Comparison of ENCODE assay signal across 2 cellular contexts in genomic region chr15:71004506-71004905, GRCh38.
A peak's percentile ranks its signal among the peaks of the same experiment; 100 is the strongest.
ATAC-seq and TF ChIP-seq lines count a peak whose summit lies in the region.
"Not testable (repeated sequence)": the region's sequence is repeated elsewhere in the genome, so short reads cannot be mapped to it uniquely, and the experiment has no call there.

No MANE protein-coding gene starts in this region.

- H3K9me3 ChIP-seq in HEK293 (ENCODE audit: control insufficient read depth, insufficient read depth, low read depth, low read length) = not testable (repeated sequence)

- not testable (repeated sequence) for H3K4me3 ChIP-seq in HEK293 (ENCODE audit: low read depth, low read length)

- POLR2A ChIA-PET in HEK293 (lab: Yijun Ruan, JAX) = not testable (repeated sequence)

- not testable (repeated sequence) for ATAC-seq in SK-N-SH treated with all-trans-retinoic acid at 6 μM for 48 hours

- TF ChIP-seq CTCF in HEK293 (tag by site-specific recombination; IDR thresholded peaks at IDR 0.05) = not testable (repeated sequence)

- not testable (repeated sequence) for H3K27ac ChIP-seq in HEK293 (ENCODE audit: extremely low read depth, low read depth, low read length)

- H3K4me1 ChIP-seq in HEK293 (ENCODE audit: control insufficient read depth, insufficient read depth, low read length) = not testable (repeated sequence)

- H3K36me3 ChIP-seq in HEK293 (ENCODE audit: control insufficient read depth in 2 of 2, insufficient read depth in 1 of 2, low read length in 2 of 2) = not testable (repeated sequence)

- CTCF ChIA-PET in HEK293 (lab: Yijun Ruan, JAX) = interaction anchor here (0.7 to 1.4 kb wide), 3 partner anchors 27 to 436 kb away, joined by 3 to 4 read pairs (median 3); no protein-coding TSS in a partner anchor

TF ChIP-seq in HEK293, 187 proteins besides CTCF, POLR2A, EP300 and RAD21:
- TF ChIP-seq, protein P1, sequence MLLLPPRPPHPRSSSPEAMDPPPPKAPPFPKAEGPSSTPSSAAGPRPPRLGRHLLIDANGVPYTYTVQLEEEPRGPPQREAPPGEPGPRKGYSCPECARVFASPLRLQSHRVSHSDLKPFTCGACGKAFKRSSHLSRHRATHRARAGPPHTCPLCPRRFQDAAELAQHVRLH (tag by site-specific recombination; IDR thresholded peaks at IDR 0.05) = peak; percentile 92
- TF ChIP-seq ZNF280D (tag by site-specific recombination; IDR thresholded peaks at IDR 0.05) = 0 out of 2 replicates have a peak, but pooled peaks have one; percentile 45
- peak; percentile 96 for TF ChIP-seq ZNF146 (tag by site-specific recombination; IDR thresholded peaks at IDR 0.05)

TF ChIP-seq in SK-N-SH treated with all-trans-retinoic acid at 6 μM for 48 hours, 23 proteins besides CTCF, POLR2A, EP300 and RAD21:
- TF ChIP-seq ZNF8 (CRISPR knock-in tag; IDR thresholded peaks at IDR 0.05) = peak; percentile 72
